ENCODE assay signal across 8 cellular contexts in the genomic region with DNA sequence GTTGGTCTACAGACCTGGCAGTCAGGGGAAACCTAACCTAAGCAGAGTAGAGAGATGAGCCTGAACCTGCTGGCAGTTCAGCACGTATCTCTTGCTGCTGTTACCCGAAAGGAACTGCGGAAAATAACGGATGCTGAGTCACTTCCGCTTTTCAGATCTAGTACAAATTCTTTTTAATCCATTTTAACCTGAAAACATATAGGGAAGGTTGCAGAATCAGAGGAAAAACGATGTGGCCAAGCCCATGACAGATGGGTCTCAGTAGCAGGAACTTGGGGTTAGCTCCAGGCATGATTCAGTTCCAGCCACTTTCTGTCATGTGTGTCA.
A peak's percentile ranks its signal among the peaks of the same experiment; 100 is the strongest.
DNase-seq lines count a peak whose midpoint lies in the region; ATAC-seq lines count a peak whose summit lies in the region.
"Had no signal": no experiment of that assay in that cellular context is flagged by ENCODE, and none has a peak within 500 bp of the region (broad histone marks: within the 10 kb centered on the region; RNA-seq: fewer than 3 reads in every experiment).

No MANE protein-coding gene starts in this region.

- no peaks in the 10 kb centered on the region for H3K27me3 Mint-ChIP-seq in activated T-helper 2 cell treated with anti-CD3 and anti-CD28 coated beads, Interferon-gamma antibody, Interleukin-2, Interleukin-4, amounts not matched to agents 10 μg/mL and 5 μg/mL and 100 μg/mL, durations not matched to agents 14 hours and 24 hours and 36 hours (ENCODE audit: low read depth)

- intact Hi-C loops in activated T-helper 2 cell treated with anti-CD3 and anti-CD28 coated beads, Interferon-gamma antibody, Interleukin-2, Interleukin-4, amounts not matched to agents 10 μg/mL and 5 μg/mL and 100 μg/mL, durations not matched to agents 14 hours and 24 hours and 36 hours (cut with micrococcal nuclease) = loop anchor here (1.0 kb wide), 1 partner anchor 297 kb away; no protein-coding TSS in a partner anchor

- no peak overlapping the region for H3K4me3 Mint-ChIP-seq in activated T-helper 2 cell treated with anti-CD3 and anti-CD28 coated beads, Interferon-gamma antibody, Interleukin-2, Interleukin-4, amounts not matched to agents 10 μg/mL and 5 μg/mL and 100 μg/mL, durations not matched to agents 14 hours and 24 hours and 36 hours (ENCODE audit: low read depth)

- H3K27ac Mint-ChIP-seq in activated T-helper 2 cell treated with anti-CD3 and anti-CD28 coated beads, Interferon-gamma antibody, Interleukin-2, Interleukin-4, amounts not matched to agents 10 μg/mL and 5 μg/mL and 100 μg/mL, durations not matched to agents 14 hours and 24 hours and 36 hours = peak overlapping the region; percentile 87

- ATAC-seq in GM19035 (IDR thresholded peaks at IDR 0.05; ENCODE audit: unreplicated experiment) (peak; percentile 63), HG03520 (IDR thresholded peaks at IDR 0.05; ENCODE audit: unreplicated experiment) (no peak)
- ATAC-seq: esophagus mucosa had no signal

- DNase-seq in MV-4-11 (lab: John Stamatoyannopoulos, UW) = peak; percentile 98
- DNase-seq in activated T-helper 2 cell treated with anti-CD3 and anti-CD28 coated beads, Interferon-gamma antibody, Interleukin-2, Interleukin-4, amounts not matched to agents 10 μg/mL and 5 μg/mL and 100 μg/mL, durations not matched to agents 14 hours and 24 hours and 36 hours (ENCODE audit: low spot score) = peak; percentile 21
- DNase-seq in stimulated activated CD4-positive, alpha-beta T cell treated with anti-CD3 and anti-CD28 coated beads, TNF-alpha, amount 100 ng/mL, for 48 hours (ENCODE audit: low read depth in 3 of 3) = peak; percentile 14 to 46 (median 14)
- no peak for DNase-seq in DMS53 (lab: John Stamatoyannopoulos, UW)
- DNase-seq in cerebellar nuclear complex (lab: John Stamatoyannopoulos, UW) = no peak

- peaks cover 34% of the 10 kb centered on the region for H3K36me3 Mint-ChIP-seq in activated T-helper 2 cell treated with anti-CD3 and anti-CD28 coated beads, Interferon-gamma antibody, Interleukin-2, Interleukin-4, amounts not matched to agents 10 μg/mL and 5 μg/mL and 100 μg/mL, durations not matched to agents 14 hours and 24 hours and 36 hours (ENCODE audit: low read depth)

- H3K9me3 Mint-ChIP-seq in activated T-helper 2 cell treated with anti-CD3 and anti-CD28 coated beads, Interferon-gamma antibody, Interleukin-2, Interleukin-4, amounts not matched to agents 10 μg/mL and 5 μg/mL and 100 μg/mL, durations not matched to agents 14 hours and 24 hours and 36 hours = peaks cover 43% of the 10 kb centered on the region

- H3K4me1 Mint-ChIP-seq in activated T-helper 2 cell treated with anti-CD3 and anti-CD28 coated beads, Interferon-gamma antibody, Interleukin-2, Interleukin-4, amounts not matched to agents 10 μg/mL and 5 μg/mL and 100 μg/mL, durations not matched to agents 14 hours and 24 hours and 36 hours (ENCODE audit: low read depth) = peaks cover 46% of the 10 kb centered on the region

Comparison
In these comparisons a context has a peak if more than half of its experiments do, and no peak if none do; other contexts are left out.
1. DNase-seq: peak in MV-4-11 (single experiment), activated T-helper 2 cell treated with anti-CD3 and anti-CD28 coated beads, Interferon-gamma antibody, Interleukin-2, Interleukin-4, amounts not matched to agents 10 μg/mL and 5 μg/mL and 100 μg/mL, durations not matched to agents 14 hours and 24 hours and 36 hours (single experiment) and stimulated activated CD4-positive, alpha-beta T cell treated with anti-CD3 and anti-CD28 coated beads, TNF-alpha, amount 100 ng/mL, for 48 hours (3 of 3); none in DMS53 (single experiment) and cerebellar nuclear complex (0 of 2).